In the genomic region with DNA sequence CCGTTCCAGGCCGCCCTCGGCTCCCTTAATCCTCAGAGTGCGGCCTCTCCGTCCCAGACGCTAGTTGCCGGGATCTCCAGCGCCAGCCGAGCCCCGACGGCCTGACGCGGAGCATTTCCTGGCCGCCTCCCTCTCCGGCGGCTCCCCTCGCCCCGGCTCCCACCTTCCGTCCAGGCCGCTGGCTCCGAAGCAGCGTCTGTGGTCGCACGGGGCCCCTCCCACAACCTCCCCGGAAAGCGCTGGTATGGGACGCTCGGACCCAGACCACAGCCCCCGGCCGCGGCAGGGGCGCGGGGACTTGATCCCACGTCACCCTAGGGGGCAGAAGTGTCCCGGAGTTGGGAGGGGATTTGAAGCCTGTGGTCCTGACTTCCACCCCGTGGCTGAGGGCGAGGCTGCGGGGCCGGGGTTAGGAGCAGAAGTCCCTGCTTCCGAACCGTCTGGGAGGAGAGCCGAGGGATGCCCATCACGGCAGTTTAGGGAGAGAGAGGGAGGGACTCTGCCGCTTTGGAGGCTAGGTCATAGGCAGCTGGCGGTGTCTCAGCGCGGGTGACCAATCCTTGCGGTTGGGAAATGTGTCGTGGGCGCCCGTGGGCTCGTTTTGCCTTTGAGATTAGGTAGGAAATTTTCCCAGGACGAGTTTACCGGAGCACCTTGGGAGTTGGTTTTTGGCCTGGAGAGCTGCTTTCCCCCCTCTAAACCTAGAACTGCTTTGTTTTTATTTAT, we compare ENCODE assay signal across 8 cellular contexts. TPM values are rescaled to one million over a fixed set of nuclear protein-coding genes. Genes with fewer than 3 reads are reported as not detected.
A peak's percentile ranks its signal among the peaks of the same experiment; 100 is the strongest.
DNase-seq lines count a peak whose midpoint lies in the region; ATAC-seq and TF ChIP-seq lines count a peak whose summit lies in the region.
"Not testable (repeated sequence)": the region's sequence is repeated elsewhere in the genome, so short reads cannot be mapped to it uniquely, and the experiment has no call there.

No MANE protein-coding gene starts in this region.

- H3K4me3 Mint-ChIP-seq in CD8-positive, alpha-beta T cell, result peak overlapping the region; percentile 94
- peak overlapping the region; percentile 97 for H3K4me3 Mint-ChIP-seq in activated T-cell treated with anti-CD3 and anti-CD28 coated beads, Interleukin-2, amount 50 U/mL, for 4 hours

- peak overlapping the region; percentile 79 for H2AFZ ChIP-seq in PC-3 (ENCODE audit: low read length)

- not testable (repeated sequence) for H3K9me3 ChIP-seq in CD8-positive, alpha-beta T cell (ENCODE audit: low read length); PC-3 (ENCODE audit: low read length); esophagus muscularis mucosa

- TF ChIP-seq EP300 in esophagus muscularis mucosa (IDR thresholded peaks at IDR 0.05), result not testable (repeated sequence)

- peaks cover 70% of the 10 kb centered on the region for H3K79me2 ChIP-seq in PC-3 (ENCODE audit: low read length)

- under 1% methylated on average over 27 of the region's 54 CpGs for WGBS in esophagus muscularis mucosa

- H4K20me1 ChIP-seq in PC-3 (ENCODE audit: low read length), result not testable (repeated sequence)

- ATAC-seq in CD8-positive, alpha-beta T cell, result peak; percentile 8
- ATAC-seq in HG03457 (IDR thresholded peaks at IDR 0.05; ENCODE audit: unreplicated experiment) (peak; percentile 33), PC-3 (peak; percentile 44)
- ATAC-seq in activated T-cell treated with anti-CD3 and anti-CD28 coated beads, Interleukin-2, amount 50 U/mL, for 4 hours, result peak; percentile 31 to 33

- peak overlapping the region; percentile 98 for H3K27ac Mint-ChIP-seq in CD8-positive, alpha-beta T cell

- not testable (repeated sequence) for H3K9me2 ChIP-seq in PC-3 (replicated peaks; ENCODE audit: low read length)

- peaks cover 21% of the 10 kb centered on the region for H3K36me3 Mint-ChIP-seq in CD8-positive, alpha-beta T cell
- not testable (repeated sequence) for H3K36me3 Mint-ChIP-seq in activated T-cell treated with anti-CD3 and anti-CD28 coated beads, Interleukin-2, amount 50 U/mL, for 4 hours (ENCODE audit: insufficient read depth)

- H3K9ac ChIP-seq in PC-3 (ENCODE audit: low read length), result peak overlapping the region; percentile 92

- POLR2A ChIA-PET in CD8-positive, alpha-beta T cell (lab: Charles Lee), result interaction anchor here (0.5 to 2.1 kb wide), 7 partner anchors 38 to 149 kb away, joined by 3 to 10 read pairs (median 4); a partner anchor contains a TSS
- POLR2A ChIA-PET in PC-3 (lab: Charles Lee; ENCODE audit: unreplicated experiment), result interaction anchor here (0.6 kb wide), 1 partner anchor 300 kb away, joined by 16 read pairs; no protein-coding TSS in a partner anchor

- peaks cover 18% of the 10 kb centered on the region for H3K4me1 ChIP-seq in CD8-positive, alpha-beta T cell (ENCODE audit: insufficient read depth, low read length)
- peaks cover 18% of the 10 kb centered on the region for H3K4me1 ChIP-seq in PC-3 (ENCODE audit: insufficient read depth, low read length)
- H3K4me1 ChIP-seq in esophagus muscularis mucosa, result peaks cover 13 to 58% (median 48%) of the 10 kb centered on the region in 4 donors

- not testable (repeated sequence) for H3K27me3 ChIP-seq in CD8-positive, alpha-beta T cell (ENCODE audit: insufficient read depth, low read length); PC-3 (ENCODE audit: low read length); esophagus muscularis mucosa

- H3K9me3 Mint-ChIP-seq in CD8-positive, alpha-beta T cell; activated T-cell treated with anti-CD3 and anti-CD28 coated beads, Interleukin-2, amount 50 U/mL, for 4 hours: not testable (repeated sequence)

- peak overlapping the region; percentile 88 for H3K4me3 ChIP-seq in CD8-positive, alpha-beta T cell (ENCODE audit: low read depth, low read length)
- peak overlapping the region; percentile 100 for H3K4me3 ChIP-seq in PC-3 (ENCODE audit: low read length)
- peak overlapping the region; percentile 84 to 100 (median 98) for H3K4me3 ChIP-seq in esophagus muscularis mucosa

- CTCF ChIA-PET in CD8-positive, alpha-beta T cell (lab: Charles Lee), result interaction anchor here (1.0 kb wide), 1 partner anchor 248 kb away, joined by 3 read pairs; no protein-coding TSS in a partner anchor
- CTCF ChIA-PET in PC-3 (lab: Charles Lee), result not testable (repeated sequence)

- H3K27me3 Mint-ChIP-seq in CD8-positive, alpha-beta T cell (ENCODE audit: low read depth); activated T-cell treated with anti-CD3 and anti-CD28 coated beads, Interleukin-2, amount 50 U/mL, for 4 hours (ENCODE audit: low read depth): not testable (repeated sequence)

- H3K4me1 Mint-ChIP-seq in CD8-positive, alpha-beta T cell (ENCODE audit: low read depth), result peaks cover 48% of the 10 kb centered on the region
- H3K4me1 Mint-ChIP-seq in activated T-cell treated with anti-CD3 and anti-CD28 coated beads, Interleukin-2, amount 50 U/mL, for 4 hours (ENCODE audit: low read depth), result peaks cover 32% of the 10 kb centered on the region

- TF ChIP-seq POLR2A in esophagus muscularis mucosa (IDR thresholded peaks at IDR 0.05; ENCODE audit: low read depth), result not testable (repeated sequence)

- peak; percentile 1 to 59 (median 32) for DNase-seq in CD8-positive, alpha-beta T cell
- DNase-seq in GM20000 (ENCODE audit: low spot score) (peak; percentile 64), PC-3 (peak; percentile 29), midbrain (lab: John Stamatoyannopoulos, UW) (peak; percentile 25)
- peak; percentile 15 for DNase-seq in activated T-cell treated with anti-CD3 and anti-CD28 coated beads, Interleukin-2, amount 50 U/mL, for 4 hours
- not testable (repeated sequence) for DNase-seq in esophagus muscularis mucosa (ENCODE audit: extremely low spot score)
- peak; percentile 10 for DNase-seq in stimulated activated CD8-positive, alpha-beta memory T cell treated with anti-CD3 and anti-CD28 coated beads, Interleukin-12 subunit alpha, Interleukin-12 subunit beta, amount 100 ng/mL, for 24 hours (ENCODE audit: extremely low read depth)

- H3F3A ChIP-seq in PC-3 (ENCODE audit: low read length, unreplicated experiment), result not testable (repeated sequence)

- peak overlapping the region; percentile 90 for H3K4me2 ChIP-seq in PC-3 (ENCODE audit: low read length)

- intact Hi-C loops in CD8-positive, alpha-beta T cell (cut with DNase I, micrococcal nuclease), result loop anchor here (1.0 to 10.0 kb wide), 16 partner anchors 58 to 990 kb away; a partner anchor contains a TSS
- intact Hi-C loops in PC-3 (cut with micrococcal nuclease), result loop anchor here (2.0 kb wide), 2 partner anchors 32 to 58 kb away; no protein-coding TSS in a partner anchor
- intact Hi-C loops in esophagus muscularis mucosa (cut with DNase I), result loop anchor here (10.0 kb wide), 1 partner anchor 104 kb away; no protein-coding TSS in a partner anchor

- not testable (repeated sequence) for TF ChIP-seq CTCF in CD8-positive, alpha-beta T cell (IDR thresholded peaks at IDR 0.05); GM20000 (IDR thresholded peaks at IDR 0.05; ENCODE audit: extremely low read depth, missing control alignments); esophagus muscularis mucosa (IDR thresholded peaks at IDR 0.05)
- TF ChIP-seq CTCF in PC-3 (conservative IDR thresholded peaks at IDR 0.05; ENCODE audit: low read depth, low read length), result 0 out of 2 replicates have a peak, but pooled peaks have one; percentile 20

- not testable (repeated sequence) for H3K36me3 ChIP-seq in CD8-positive, alpha-beta T cell (ENCODE audit: insufficient read depth, low read length); PC-3 (ENCODE audit: low read depth, low read length); esophagus muscularis mucosa

- BruUV-seq in PC-3 (replicated peaks; lab: Mats Ljungman, UMichigan), result TSS peak; percentile 55

- peak overlapping the region; percentile 92 for H3K27ac ChIP-seq in CD8-positive, alpha-beta T cell (ENCODE audit: low read depth, low read length)
- H3K27ac ChIP-seq in PC-3 (ENCODE audit: low read length) (peak overlapping the region; percentile 74), esophagus muscularis mucosa (replicated peaks in 1 of 4) (peak overlapping the region; percentile 96 to 100 (median 100))

RNA-seq across cellular contexts. Expression of a gene that starts 0.6 kb away (rescaled TPM):
- total RNA-seq in CD8-positive, alpha-beta T cell, result 10 to 100 TPM; 34.5 to 38.5 TPM
- total RNA-seq in PC-3 (2014; rRNA removed) (19.8 and 20.8 TPM in 2 replicates), esophagus muscularis mucosa (10 to 100 TPM; 34.3 to 45.4 (median 37.1) TPM)
- total RNA-seq in activated T-cell treated with anti-CD3 and anti-CD28 coated beads, Interleukin-2, amount 50 U/mL, for 4 hours, result 10 to 100 TPM; 18.4 to 21.3 (median 18.8) TPM
